Comparison of ENCODE assay signal across 11 cellular contexts in the genomic region with DNA sequence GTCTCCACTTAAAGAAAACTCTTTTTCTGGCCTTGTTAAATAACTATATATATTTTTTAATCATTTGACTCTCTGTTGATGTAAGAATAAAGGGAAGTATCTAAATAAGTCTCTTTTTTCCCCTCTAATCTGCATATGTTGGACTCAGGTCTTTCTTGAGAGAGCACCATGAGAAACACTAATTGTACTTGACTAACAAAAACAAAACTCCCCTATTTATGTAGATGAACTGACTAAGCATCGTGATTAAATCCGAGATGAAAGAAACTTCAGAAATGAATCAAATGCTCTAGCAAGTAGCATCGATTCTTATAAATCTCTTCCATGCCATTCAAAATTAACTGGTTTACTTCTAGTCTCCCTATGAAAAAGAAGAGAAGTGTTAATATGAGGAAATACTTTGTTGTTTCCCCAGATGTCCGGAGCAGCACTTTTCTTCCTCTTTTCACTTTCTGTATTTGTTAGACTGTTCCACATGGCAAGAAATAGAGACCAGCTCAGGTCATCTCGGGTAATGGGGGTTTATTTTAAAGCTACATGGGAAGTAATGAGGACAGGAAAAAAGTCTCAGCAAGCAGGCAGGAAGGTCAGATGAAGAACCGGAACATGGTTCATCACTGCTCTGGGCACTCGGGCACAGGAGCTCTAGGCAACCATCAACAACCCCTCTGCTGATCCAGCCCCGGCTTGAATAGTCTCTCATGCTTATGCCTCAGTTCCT.
DNase-seq lines count a peak whose midpoint lies in the region; ATAC-seq, FAIRE-seq and TF ChIP-seq lines count a peak whose summit lies in the region.
"Had no signal": no experiment of that assay in that cellular context is flagged by ENCODE, and none has a peak within 500 bp of the region (broad histone marks: within the 10 kb centered on the region; RNA-seq: fewer than 3 reads in every experiment).

No MANE protein-coding gene starts in this region.

- no peak for FAIRE-seq in RCC 7860 (lab: Jason Lieb, UNC)
- FAIRE-seq: endothelial cell of umbilical vein had no signal

- DNase-seq in SKM-1 (lab: John Stamatoyannopoulos, UW; ENCODE audit: unreplicated experiment), result peak; percentile 96
- DNase-seq in NCI-H1092 treated with DMSO at 0.1 percent for 48 hours (lab: John Stamatoyannopoulos, UW), result no peak
- no peak for DNase-seq in NCI-H2081 treated with DMSO at 0.1 percent for 48 hours (lab: John Stamatoyannopoulos, UW)
- DNase-seq in activated CD8-positive, alpha-beta T cell treated with anti-CD3 and anti-CD28 coated beads for 36 hours, result no peak
- DNase-seq in RCC 7860 (ENCODE audit: low spot score), result no peak
- DNase-seq: Calu3, left colon had no signal

- no peaks in the 10 kb centered on the region for H3K36me3 Mint-ChIP-seq in activated CD8-positive, alpha-beta T cell treated with anti-CD3 and anti-CD28 coated beads for 36 hours (ENCODE audit: low read depth)

- intact Hi-C loops in activated CD8-positive, alpha-beta T cell treated with anti-CD3 and anti-CD28 coated beads for 36 hours (cut with micrococcal nuclease), result no loop called here

- CTCF ChIA-PET in activated CD8-positive, alpha-beta T cell treated with anti-CD3 and anti-CD28 coated beads for 36 hours (lab: Charles Lee), result no interaction called here

- POLR2A ChIA-PET in activated CD8-positive, alpha-beta T cell treated with anti-CD3 and anti-CD28 coated beads for 36 hours (lab: Charles Lee), result no interaction called here

- TF ChIP-seq POLR2A in GM18505 (IDR thresholded peaks at IDR 0.05; ENCODE audit: borderline replicate concordance, extremely low read depth, insufficient read depth, insufficient read length), result no peak

- peaks cover 9% of the 10 kb centered on the region for H3K9me3 Mint-ChIP-seq in activated CD8-positive, alpha-beta T cell treated with anti-CD3 and anti-CD28 coated beads for 36 hours

- no peak overlapping the region for H3K4me3 Mint-ChIP-seq in activated CD8-positive, alpha-beta T cell treated with anti-CD3 and anti-CD28 coated beads for 36 hours

- no peak overlapping the region for H3K27ac Mint-ChIP-seq in activated CD8-positive, alpha-beta T cell treated with anti-CD3 and anti-CD28 coated beads for 36 hours

- no peaks in the 10 kb centered on the region for H3K4me1 Mint-ChIP-seq in activated CD8-positive, alpha-beta T cell treated with anti-CD3 and anti-CD28 coated beads for 36 hours (ENCODE audit: low read depth)

- no peak for TF ChIP-seq CTCF in activated CD8-positive, alpha-beta T cell treated with anti-CD3 and anti-CD28 coated beads for 36 hours (IDR thresholded peaks at IDR 0.05)

- ATAC-seq in GM18505 (IDR thresholded peaks at IDR 0.05; ENCODE audit: unreplicated experiment) (peak; percentile 90), GM21447 (IDR thresholded peaks at IDR 0.05; ENCODE audit: unreplicated experiment) (peak; percentile 86), HG03139 (IDR thresholded peaks at IDR 0.05; ENCODE audit: unreplicated experiment) (peak; percentile 78)
- ATAC-seq in activated CD8-positive, alpha-beta T cell treated with anti-CD3 and anti-CD28 coated beads for 36 hours, result no peak
- ATAC-seq: left colon had no signal

- H3K27me3 Mint-ChIP-seq in activated CD8-positive, alpha-beta T cell treated with anti-CD3 and anti-CD28 coated beads for 36 hours, result no peaks in the 10 kb centered on the region
